ENCODE assay signal across 31 cellular contexts in the genomic region with DNA sequence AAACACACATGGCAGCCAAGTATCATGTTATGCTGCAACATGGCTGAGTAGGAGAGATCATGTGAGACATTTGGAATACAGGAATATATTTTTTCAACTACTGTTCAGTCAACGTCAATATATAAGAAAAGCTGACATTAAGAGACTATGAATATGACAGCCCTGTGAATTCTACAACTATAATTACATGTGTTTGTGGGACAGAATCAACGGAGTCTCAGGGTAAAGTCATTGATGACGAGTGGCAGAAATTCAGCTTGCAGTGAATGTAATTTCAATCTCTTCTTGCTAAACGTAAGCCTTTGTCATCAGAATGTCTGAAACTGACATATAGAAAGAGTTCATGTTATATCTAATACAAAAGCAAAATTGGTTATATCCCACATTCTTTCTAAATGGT.
"Had no signal": no experiment of that assay in that cellular context is flagged by ENCODE, and none has a peak within 500 bp of the region (broad histone marks: within the 10 kb centered on the region; RNA-seq: fewer than 3 reads in every experiment).

No MANE protein-coding gene starts in this region.

- DNase-seq: activated CD4-positive, alpha-beta memory T cell treated with anti-CD3 and anti-CD28 coated beads, Interleukin-2, amount 10 ng/mL, durations not matched to agents 7 days and 5 days; activated CD4-positive, alpha-beta T cell treated with anti-CD3 and anti-CD28 coated beads for 36 hours; activated CD4-positive, alpha-beta T cell treated with anti-CD3 and anti-CD28 coated beads, Interleukin-2, amount 10 ng/mL, durations not matched to agents 7 days and 5 days; activated CD4-positive, alpha-beta T cell treated with anti-CD3 and anti-CD28 coated beads, Interleukin-2, amount 50 U/mL, for 4 hours; activated CD4-positive, CD25-positive, alpha-beta regulatory T cell; activated CD4-positive, CD25-positive, alpha-beta regulatory T cell treated with anti-CD3 and anti-CD28 coated beads, Interleukin-2, amount 50 U/mL, for 72 hours; activated CD8-positive, alpha-beta memory T cell treated with anti-CD3 and anti-CD28 coated beads, Interleukin-2, amount 50 U/mL, for 48 hours; activated gamma-delta T cell; activated naive CD4-positive, alpha-beta T cell; activated naive CD4-positive, alpha-beta T cell treated with anti-CD3 and anti-CD28 coated beads, Interleukin-2, amount 10 ng/mL, durations not matched to agents 7 days and 5 days; activated naive CD8-positive, alpha-beta T cell treated with anti-CD3 and anti-CD28 coated beads, Interleukin-2, amount 10 ng/mL, durations not matched to agents 7 days and 5 days; activated T-cell treated with anti-CD3 and anti-CD28 coated beads for 4 hours; activated T-cell treated with anti-CD3 and anti-CD28 coated beads, Interleukin-2, amount 50 U/mL, for 24 hours; activated T-cell treated with anti-CD3 and anti-CD28 coated beads, Interleukin-2, amount 50 U/mL, for 72 hours; central memory CD4-positive, alpha-beta T cell; cerebellar nuclear complex; colonic mucosa; effector CD8-positive, alpha-beta T cell; foreskin fibroblast; glutamatergic neuron; heart left ventricle; T-cell; T1000 had no signal

- H3K27ac ChIP-seq: ascending aorta, breast epithelium, cardiac muscle cell, colonic mucosa, epithelial cell of prostate, heart left ventricle had no signal

- H3K4me1 ChIP-seq: breast epithelium, colonic mucosa, heart left ventricle had no signal

- ATAC-seq: activated CD4-positive, alpha-beta T cell treated with anti-CD3 and anti-CD28 coated beads for 36 hours; activated naive CD4-positive, alpha-beta T cell treated with anti-CD3 and anti-CD28 coated beads, Interleukin-2, amount 50 U/mL, for 72 hours; activated T-cell treated with anti-CD3 and anti-CD28 coated beads, Interleukin-2, amount 50 U/mL, for 72 hours; heart left ventricle; T-cell had no signal

- H3K36me3 ChIP-seq: ascending aorta, breast epithelium, cardiac muscle cell, colonic mucosa, heart left ventricle had no signal

- FAIRE-seq: endometrium, endothelial cell of umbilical vein, frontal cortex had no signal

- H3K27me3 ChIP-seq: ascending aorta, breast epithelium, cardiac muscle cell, colonic mucosa, heart left ventricle had no signal

- H3K4me3 ChIP-seq: ascending aorta, breast epithelium, cardiac muscle cell, colonic mucosa, heart left ventricle had no signal

- H3K9me3 ChIP-seq: ascending aorta, breast epithelium, colonic mucosa had no signal
